ENCODE assay signal across 8 cellular contexts in the genomic region with DNA sequence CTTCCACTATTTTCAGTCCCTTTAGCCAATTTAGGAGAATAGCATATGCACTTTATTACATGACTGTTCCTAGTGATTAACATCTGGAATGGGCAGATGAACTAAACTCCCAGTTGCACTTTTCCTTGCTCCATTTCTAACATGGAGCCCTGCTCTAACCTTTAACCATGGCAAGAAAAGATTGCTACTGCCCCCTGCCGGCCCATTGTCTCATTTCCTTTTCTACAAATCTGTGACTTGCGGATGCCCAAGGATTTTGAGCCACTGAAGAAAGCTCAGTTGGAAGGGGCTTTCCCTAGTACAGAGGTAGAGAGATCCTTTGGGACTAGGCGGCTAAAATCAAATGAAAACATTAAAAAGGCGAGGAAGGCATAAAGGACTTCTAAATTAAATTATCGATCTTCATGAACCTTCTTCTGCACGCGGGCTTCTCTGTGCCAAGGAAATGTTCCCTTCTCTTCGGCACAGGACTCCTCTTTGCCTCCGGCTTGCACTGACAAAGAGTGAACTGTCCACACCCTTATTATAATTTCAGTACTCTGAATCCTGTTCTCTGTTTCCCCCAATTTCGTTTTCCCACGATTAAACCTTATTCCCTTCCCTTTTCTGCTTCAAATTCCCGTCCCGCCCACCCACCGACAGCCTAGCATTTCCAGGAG. TPM values are rescaled to one million over a fixed set of nuclear protein-coding genes. Genes with fewer than 3 reads are reported as not detected.
DNase-seq lines count a peak whose midpoint lies in the region; ATAC-seq and TF ChIP-seq lines count a peak whose summit lies in the region.

No MANE protein-coding gene starts in this region.

- CTCF ChIA-PET in SK-N-SH (lab: Yijun Ruan, JAX) = interaction anchor here (0.5 to 2.2 kb wide), 20 partner anchors 9 to 673 kb away, joined by 3 to 15 read pairs (median 4); no protein-coding TSS in a partner anchor

- no peak overlapping the region for H3K9ac ChIP-seq in SK-N-SH

- H3K79me2 ChIP-seq in SK-N-SH (ENCODE audit: insufficient read depth) = no peaks in the 10 kb centered on the region

- no peaks in the 10 kb centered on the region for H3K9me2 ChIP-seq in SK-N-SH

- no peaks in the 10 kb centered on the region for H3K27me3 ChIP-seq in SK-N-SH (ENCODE audit: insufficient read depth)
- H3K27me3 ChIP-seq in brain microvascular endothelial cell (replicated peaks) = no peaks in the 10 kb centered on the region

- no peaks in the 10 kb centered on the region for H3F3A ChIP-seq in SK-N-SH (replicated peaks; ENCODE audit: insufficient read depth)

- no peaks in the 10 kb centered on the region for H3K9me3 ChIP-seq in SK-N-SH

- TF ChIP-seq EP300 in SK-N-SH (IDR thresholded peaks at IDR 0.05; ENCODE audit: borderline replicate concordance in 1 of 2, low read depth in 1 of 2, low read length in 1 of 2) = no peak

- H3K4me3 ChIP-seq in LNCaP clone FGC (ENCODE audit: low read depth, low read length) = no peak overlapping the region
- no peak overlapping the region; a peak in 2 of 4 replicates for H3K4me3 ChIP-seq in SK-N-SH (ENCODE audit: low read depth in 2 of 2, low read length in 1 of 2)
- H3K4me3 ChIP-seq in brain microvascular endothelial cell (ENCODE audit: low read depth, low read length) = peak overlapping the region; percentile 32

- H3K36me3 ChIP-seq in SK-N-SH (replicated peaks in 1 of 2; ENCODE audit: control insufficient read depth in 1 of 2, insufficient read depth in 2 of 2, low read length in 1 of 2) = no peaks in the 10 kb centered on the region
- no peaks in the 10 kb centered on the region for H3K36me3 ChIP-seq in brain microvascular endothelial cell (replicated peaks)

- POLR2A ChIA-PET in SK-N-SH (lab: Yijun Ruan, JAX) = no interaction called here

- no peaks in the 10 kb centered on the region for H3K4me1 ChIP-seq in SK-N-SH (ENCODE audit: control insufficient read depth in 1 of 2, insufficient read depth in 2 of 2, low read depth in 1 of 2, low read length in 1 of 2)

- peak; percentile 71 for TF ChIP-seq RAD21 in SK-N-SH (IDR thresholded peaks at IDR 0.05; ENCODE audit: low read length)

- H3K27ac ChIP-seq in SK-N-SH (ENCODE audit: low read depth in 2 of 2, low read length in 1 of 2) (no peak overlapping the region), brain microvascular endothelial cell (no peak overlapping the region)

- ATAC-seq in activated CD4-positive, CD25-positive, alpha-beta regulatory T cell treated with anti-CD3 and anti-CD28 coated beads, Interleukin-2, amount 50 U/mL, for 24 hours = no peak
- no peak for ATAC-seq in GM19328 (IDR thresholded peaks at IDR 0.05; ENCODE audit: unreplicated experiment)

- peak overlapping the region; percentile 59 for H3K4me2 ChIP-seq in SK-N-SH

- in situ Hi-C loops in brain microvascular endothelial cell (cut with HindIII; ENCODE audit: low pct_ligation_motif_present, low sequenced_read_pairs) = no loop called here

- H4K20me1 ChIP-seq in SK-N-SH (ENCODE audit: insufficient read depth) = no peaks in the 10 kb centered on the region

- peak; percentile 5 for DNase-seq in activated CD4-positive, CD25-positive, alpha-beta regulatory T cell treated with anti-CD3 and anti-CD28 coated beads, Interleukin-2, amount 50 U/mL, for 16 hours (ENCODE audit: low read depth, low spot score)
- DNase-seq in LNCaP clone FGC (ENCODE audit: low read depth) (peak; percentile 1), SK-N-SH (peak; percentile 27), brain microvascular endothelial cell (peak; percentile 68), iris pigment epithelial cell (ENCODE audit: low read depth) (peak; percentile 28)
- DNase-seq in stimulated activated CD4-positive, alpha-beta T cell treated with anti-CD3 and anti-CD28 coated beads, Interleukin-2, amount 100 ng/mL, for 48 hours = peak; percentile 52 to 66

- 3% methylated on average over 14 of the region's 14 CpGs for WGBS in SK-N-SH (ENCODE audit: low lambda C conversion rate)

- peak; percentile 48 for TF ChIP-seq CTCF in LNCaP clone FGC (IDR thresholded peaks at IDR 0.05; ENCODE audit: control insufficient read depth, extremely low read depth, insufficient read depth)
- peak; percentile 69 for TF ChIP-seq CTCF in SK-N-SH (IDR thresholded peaks at IDR 0.05)
- peak; percentile 59 for TF ChIP-seq CTCF in brain microvascular endothelial cell (IDR thresholded peaks at IDR 0.05; ENCODE audit: low read depth, low read length, missing control alignments)

- no peak overlapping the region for H2AFZ ChIP-seq in SK-N-SH (ENCODE audit: low read depth)

TF ChIP-seq in SK-N-SH, 30 proteins besides CTCF, POLR2A, EP300 and RAD21:
- TF ChIP-seq SMC3 (IDR thresholded peaks at IDR 0.05; ENCODE audit: low read depth, low read length) = peak; percentile 62
- TF ChIP-seq GABPA (IDR thresholded peaks at IDR 0.05; ENCODE audit: low read depth) = no peak

RNA-seq across cellular contexts. Expression of a gene that starts 0.6 kb away (rescaled TPM):
- polyA plus RNA-seq in SK-N-SH (2012; rRNA removed) = not detected in 2 replicates
- polyA plus RNA-seq in SK-N-SH (2012; cell fraction: cytosol; rRNA removed) = not detected in 2 replicates
- not detected in 2 replicates for polyA plus RNA-seq in SK-N-SH (2012; cell fraction: nucleus; rRNA removed)

Comparison
In these comparisons a context has a peak if more than half of its experiments do, and no peak if none do; other contexts are left out.
1. DNase-seq: peak in every context shown above with its lines; median percentile 68 in brain microvascular endothelial cell; 59 in stimulated activated CD4-positive, alpha-beta T cell treated with anti-CD3 and anti-CD28 coated beads, Interleukin-2, amount 100 ng/mL, for 48 hours; 28 in iris pigment epithelial cell; 27 in SK-N-SH; 5 in activated CD4-positive, CD25-positive, alpha-beta regulatory T cell treated with anti-CD3 and anti-CD28 coated beads, Interleukin-2, amount 50 U/mL, for 16 hours; 1 in LNCaP clone FGC.